In genomic region chr5:152256580-152256979, GRCh38 we compare ENCODE assay signal across 27 cellular contexts.
"Had no signal": no experiment of that assay in that cellular context is flagged by ENCODE, and none has a peak within 500 bp of the region (broad histone marks: within the 10 kb centered on the region; RNA-seq: fewer than 3 reads in every experiment).

No MANE protein-coding gene starts in this region.

- H3K4me1 Mint-ChIP-seq: activated naive CD8-positive, alpha-beta T cell treated with anti-CD3 and anti-CD28 coated beads, Interleukin-2, amount 50 U/mL, for 24 hours; T-helper 17 cell; WTC11 had no signal

- H3K4me3 Mint-ChIP-seq: activated CD8-positive, alpha-beta T cell treated with anti-CD3 and anti-CD28 coated beads, Interleukin-2, amount 10 ng/mL, durations not matched to agents 7 days and 5 days; activated naive CD8-positive, alpha-beta T cell treated with anti-CD3 and anti-CD28 coated beads, Interleukin-2, amount 50 U/mL, for 24 hours; T-helper 17 cell; WTC11 had no signal

- H3K9me3 Mint-ChIP-seq: activated naive CD4-positive, alpha-beta T cell treated with anti-CD3 and anti-CD28 coated beads, Interleukin-2, amount 50 U/mL, for 72 hours; activated naive CD8-positive, alpha-beta T cell treated with anti-CD3 and anti-CD28 coated beads, Interleukin-2, amount 50 U/mL, for 24 hours; WTC11 had no signal

- ATAC-seq: activated CD8-positive, alpha-beta T cell treated with anti-CD3 and anti-CD28 coated beads, Interleukin-2, amount 10 ng/mL, durations not matched to agents 7 days and 5 days; activated naive CD4-positive, alpha-beta T cell treated with anti-CD3 and anti-CD28 coated beads, Interleukin-2, amount 50 U/mL, for 72 hours; activated naive CD8-positive, alpha-beta T cell treated with anti-CD3 and anti-CD28 coated beads, Interleukin-2, amount 50 U/mL, for 24 hours; body of pancreas; Panc1; T-helper 17 cell; WTC11 had no signal

- DNase-seq: activated CD4-positive, alpha-beta T cell treated with anti-CD3 and anti-CD28 coated beads for 48 hours; activated CD4-positive, alpha-beta T cell treated with anti-CD3 and anti-CD28 coated beads, Interleukin-2, amount 50 U/mL, for 4 hours; activated CD4-positive, CD25-positive, alpha-beta regulatory T cell treated with anti-CD3 and anti-CD28 coated beads, Interleukin-2, amount 50 U/mL, for 72 hours; activated CD8-positive, alpha-beta memory T cell treated with anti-CD3 and anti-CD28 coated beads, Interleukin-2, amount 50 U/mL, for 48 hours; activated CD8-positive, alpha-beta T cell treated with anti-CD3 and anti-CD28 coated beads, Interleukin-2, amount 10 ng/mL, durations not matched to agents 7 days and 5 days; activated effector memory CD4-positive, alpha-beta T cell treated with Interleukin-2 at 50 U/mL for 16 hours; activated naive CD4-positive, alpha-beta T cell treated with Interleukin-2 at 50 U/mL for 16 hours; activated naive CD8-positive, alpha-beta T cell treated with anti-CD3 and anti-CD28 coated beads, Interleukin-2, amount 50 U/mL, for 24 hours; activated T-cell treated with anti-CD3 and anti-CD28 coated beads, Interleukin-2, amount 50 U/mL, for 1 hour; amniotic stem cell; body of pancreas; central memory CD4-positive, alpha-beta T cell; MG63; NCI-H1694; NCI-H2081; NCI-H2227 treated with DMSO at 0.1 percent for 48 hours; NCI-H446 treated with DMSO at 0.1 percent for 48 hours; NCI-H526 treated with DMSO at 0.1 percent for 48 hours; NK-92 treated with Interleukin-12 subunit alpha and Interleukin-12 subunit beta, amount 100 ng/mL, for 24 hours; OCI-M1; SIG-M5; T-helper 17 cell; T-helper 9 cell had no signal

- H3K36me3 Mint-ChIP-seq: activated naive CD4-positive, alpha-beta T cell treated with anti-CD3 and anti-CD28 coated beads, Interleukin-2, amount 50 U/mL, for 72 hours; WTC11 had no signal

- FAIRE-seq: bronchial epithelial cell had no signal

- H3K27ac Mint-ChIP-seq: activated CD8-positive, alpha-beta T cell treated with anti-CD3 and anti-CD28 coated beads, Interleukin-2, amount 10 ng/mL, durations not matched to agents 7 days and 5 days; activated naive CD4-positive, alpha-beta T cell treated with anti-CD3 and anti-CD28 coated beads, Interleukin-2, amount 50 U/mL, for 72 hours; activated naive CD8-positive, alpha-beta T cell treated with anti-CD3 and anti-CD28 coated beads, Interleukin-2, amount 50 U/mL, for 24 hours; T-helper 17 cell; WTC11 had no signal
